In genomic region chr14:68322970-68323620, GRCh38 we compare ENCODE assay signal across 15 cellular contexts.
"Had no signal": no experiment of that assay in that cellular context is flagged by ENCODE, and none has a peak within 500 bp of the region (broad histone marks: within the 10 kb centered on the region; RNA-seq: fewer than 3 reads in every experiment).

No MANE protein-coding gene starts in this region.

- H3K27me3 ChIP-seq: colonic mucosa, gastrocnemius medialis, hepatocyte, upper lobe of right lung had no signal

- H3K4me1 ChIP-seq: colonic mucosa, upper lobe of right lung had no signal

- ATAC-seq: activated CD8-positive, alpha-beta T cell treated with anti-CD3 and anti-CD28 coated beads for 36 hours; activated T-cell treated with anti-CD3 and anti-CD28 coated beads, Interleukin-2, amount 50 U/mL, for 72 hours; natural killer cell treated with Interleukin-12 subunit alpha and Interleukin-12 subunit beta and Interleukin-15 and Interleukin-18, amount 100 ng/mL, for 72 hours; upper lobe of right lung had no signal

- H3K27me3 Mint-ChIP-seq: activated CD8-positive, alpha-beta T cell treated with anti-CD3 and anti-CD28 coated beads for 36 hours; natural killer cell treated with Interleukin-12 subunit alpha and Interleukin-12 subunit beta and Interleukin-15 and Interleukin-18, amount 100 ng/mL, for 72 hours had no signal

- H3K27ac ChIP-seq: colonic mucosa, gastrocnemius medialis, hepatocyte, skin epidermis, upper lobe of right lung had no signal

- DNase-seq: activated CD8-positive, alpha-beta memory T cell treated with anti-CD3 and anti-CD28 coated beads, Interleukin-2, amount 50 U/mL, for 4 hours; activated CD8-positive, alpha-beta T cell treated with anti-CD3 and anti-CD28 coated beads for 36 hours; activated gamma-delta T cell treated with Interleukin-2 at 50 U/mL for 16 hours; activated T-cell treated with anti-CD3 and anti-CD28 coated beads, Interleukin-2, amount 50 U/mL, for 72 hours; aorta; colonic mucosa; effector memory CD4-positive, alpha-beta T cell; gastrocnemius medialis; kidney; stimulated activated CD4-positive, alpha-beta T cell treated with anti-CD3 and anti-CD28 coated beads, Interleukin-4, amount 100 ng/mL, for 4 hours; T-helper 9 cell; upper lobe of right lung had no signal

- H3K36me3 Mint-ChIP-seq: natural killer cell treated with Interleukin-12 subunit alpha and Interleukin-12 subunit beta and Interleukin-15 and Interleukin-18, amount 100 ng/mL, for 72 hours had no signal

- H3K36me3 ChIP-seq: colonic mucosa, gastrocnemius medialis, upper lobe of right lung had no signal

- H3K27ac Mint-ChIP-seq: activated CD8-positive, alpha-beta T cell treated with anti-CD3 and anti-CD28 coated beads for 36 hours; activated T-cell treated with anti-CD3 and anti-CD28 coated beads, Interleukin-2, amount 50 U/mL, for 72 hours had no signal

- H3K9me3 Mint-ChIP-seq: activated CD8-positive, alpha-beta T cell treated with anti-CD3 and anti-CD28 coated beads for 36 hours; activated T-cell treated with anti-CD3 and anti-CD28 coated beads, Interleukin-2, amount 50 U/mL, for 72 hours; natural killer cell treated with Interleukin-12 subunit alpha and Interleukin-12 subunit beta and Interleukin-15 and Interleukin-18, amount 100 ng/mL, for 72 hours had no signal

- H3K4me3 ChIP-seq: colonic mucosa, gastrocnemius medialis, hepatocyte, skin epidermis, upper lobe of right lung had no signal

- H3K9me3 ChIP-seq: colonic mucosa, gastrocnemius medialis, upper lobe of right lung had no signal

- H3K4me3 Mint-ChIP-seq: activated CD8-positive, alpha-beta T cell treated with anti-CD3 and anti-CD28 coated beads for 36 hours; activated T-cell treated with anti-CD3 and anti-CD28 coated beads, Interleukin-2, amount 50 U/mL, for 72 hours; natural killer cell treated with Interleukin-12 subunit alpha and Interleukin-12 subunit beta and Interleukin-15 and Interleukin-18, amount 100 ng/mL, for 72 hours had no signal
